Comparison of ENCODE assay signal across 20 cellular contexts in genomic region chr7:157300406-157300770, GRCh38. TPM values are rescaled to one million over a fixed set of nuclear protein-coding genes. Genes with fewer than 3 reads are reported as not detected.
DNase-seq lines count a peak whose midpoint lies in the region; ATAC-seq, FAIRE-seq and TF ChIP-seq lines count a peak whose summit lies in the region.
"Had no signal": no experiment of that assay in that cellular context is flagged by ENCODE, and none has a peak within 500 bp of the region (broad histone marks: within the 10 kb centered on the region; RNA-seq: fewer than 3 reads in every experiment).

No MANE protein-coding gene starts in this region.

- WGBS in heart right ventricle, 2 donors = 62 to 66% methylated on average over 22 of the region's 22 CpGs
- 66 to 73% methylated on average over 22 of the region's 22 CpGs for WGBS in pancreas, 2 donors

- H3K27me3 ChIP-seq in heart right ventricle (peaks cover 0 to 2% (median 0%) of the 10 kb centered on the region in 7 donors), keratinocyte (ENCODE audit: control insufficient read depth, extremely low read depth, insufficient read depth, low read length) (no peaks in the 10 kb centered on the region), pancreas (no peaks in the 10 kb centered on the region)
- H3K27me3 ChIP-seq: upper lobe of left lung had no signal

- H3K36me3 ChIP-seq in heart right ventricle (no peaks in the 10 kb centered on the region), keratinocyte (ENCODE audit: control insufficient read depth in 2 of 2, extremely low read depth in 1 of 2, insufficient read depth in 2 of 2, low read length in 2 of 2) (no peaks in the 10 kb centered on the region), pancreas (no peaks in the 10 kb centered on the region)
- H3K36me3 ChIP-seq: upper lobe of left lung, WERI-Rb-1 had no signal

- H3K9me3 Mint-ChIP-seq in stimulated activated memory B cell treated with anti-CD40 and anti-IgM and Interleukin-4, amounts not matched to agents 10 μg/mL and 1 μg/mL and 100 μg/mL, for 72 hours = peaks cover 7% of the 10 kb centered on the region
- H3K9me3 Mint-ChIP-seq: activated naive CD8-positive, alpha-beta T cell treated with anti-CD3 and anti-CD28 coated beads for 36 hours had no signal

- H3K79me2 ChIP-seq in keratinocyte (ENCODE audit: control insufficient read depth, insufficient read depth, low read length) = no peaks in the 10 kb centered on the region

- H3K4me3 Mint-ChIP-seq in T-helper 17 cell = no peak overlapping the region
- H3K4me3 Mint-ChIP-seq in stimulated activated memory B cell treated with anti-CD40 and anti-IgM and Interleukin-4, amounts not matched to agents 10 μg/mL and 1 μg/mL and 100 μg/mL, for 72 hours = no peak overlapping the region
- H3K4me3 Mint-ChIP-seq: activated CD8-positive, alpha-beta T cell treated with anti-CD3 and anti-CD28 coated beads, Interleukin-2, amount 10 ng/mL, durations not matched to agents 7 days and 5 days; activated naive CD8-positive, alpha-beta T cell treated with anti-CD3 and anti-CD28 coated beads for 36 hours; brain; nephron; stimulated activated naive CD8-positive, alpha-beta T cell treated with anti-CD3 and anti-CD28 coated beads, Interleukin-15, amount 100 ng/mL, for 72 hours had no signal

- H3K9me3 ChIP-seq in heart right ventricle (no peaks in the 10 kb centered on the region), T-helper 17 cell (ENCODE audit: control insufficient read depth, low read length, poor library complexity, severe bottlenecking) (no peaks in the 10 kb centered on the region), keratinocyte (ENCODE audit: control insufficient read depth, low read depth, low read length) (no peaks in the 10 kb centered on the region), pancreas (no peaks in the 10 kb centered on the region)
- H3K9me3 ChIP-seq: upper lobe of left lung had no signal

- peak overlapping the region; percentile 97 for H3K27ac Mint-ChIP-seq in T-helper 17 cell
- peak overlapping the region; percentile 88 for H3K27ac Mint-ChIP-seq in stimulated activated memory B cell treated with anti-CD40 and anti-IgM and Interleukin-4, amounts not matched to agents 10 μg/mL and 1 μg/mL and 100 μg/mL, for 72 hours
- H3K27ac Mint-ChIP-seq: activated naive CD8-positive, alpha-beta T cell treated with anti-CD3 and anti-CD28 coated beads for 36 hours; brain; nephron had no signal

- no peaks in the 10 kb centered on the region for H3K9me1 ChIP-seq in keratinocyte (ENCODE audit: control insufficient read depth, extremely low read depth, insufficient read depth, low read length)

- H3K4me2 ChIP-seq in keratinocyte (ENCODE audit: control insufficient read depth, extremely low read depth, insufficient read depth, low read depth, low read length) = peak overlapping the region; percentile 40

- no peak for TF ChIP-seq CTCF in heart right ventricle (IDR thresholded peaks at IDR 0.05)
- TF ChIP-seq CTCF in keratinocyte (optimal IDR thresholded peaks at IDR 0.05 in 1 of 3, IDR thresholded peaks at IDR 0.05 in 1 of 3, conservative IDR thresholded peaks at IDR 0.05 in 1 of 3; ENCODE audit: extremely low read depth in 1 of 3, insufficient read depth in 2 of 3, low read length in 3 of 3) = no peak
- no peak for TF ChIP-seq CTCF in pancreas (IDR thresholded peaks at IDR 0.05)

- intact Hi-C loops in heart right ventricle (cut with DNase I) (no loop called here), Right ventricle myocardium superior (cut with DNase I) (no loop called here), pancreas (cut with DNase I) (no loop called here)

- H3K36me3 Mint-ChIP-seq in T-helper 17 cell (ENCODE audit: low read depth) = no peaks in the 10 kb centered on the region
- no peaks in the 10 kb centered on the region for H3K36me3 Mint-ChIP-seq in stimulated activated memory B cell treated with anti-CD40 and anti-IgM and Interleukin-4, amounts not matched to agents 10 μg/mL and 1 μg/mL and 100 μg/mL, for 72 hours
- H3K36me3 Mint-ChIP-seq: activated naive CD8-positive, alpha-beta T cell treated with anti-CD3 and anti-CD28 coated beads for 36 hours; brain had no signal

- ATAC-seq in heart right ventricle = peak in 4 of 8 donors; percentile 18 to 45 (median 40)
- no peak for ATAC-seq in Right ventricle myocardium superior (ENCODE audit: poor library complexity)
- ATAC-seq in T-helper 17 cell = no peak
- ATAC-seq in stimulated activated memory B cell treated with anti-CD40 and anti-IgM and Interleukin-4, amounts not matched to agents 10 μg/mL and 1 μg/mL and 100 μg/mL, for 72 hours = no peak
- ATAC-seq in pancreas = no peak
- ATAC-seq in GM21423 (IDR thresholded peaks at IDR 0.05; ENCODE audit: unreplicated experiment) = no peak

- H3K4me1 ChIP-seq in heart right ventricle (peaks cover 0 to 30% (median 0%) of the 10 kb centered on the region in 9 donors), keratinocyte (ENCODE audit: control insufficient read depth, extremely low read depth, insufficient read depth, low read length) (peaks cover 19% of the 10 kb centered on the region), pancreas (no peaks in the 10 kb centered on the region)

- FAIRE-seq in keratinocyte (lab: Jason Lieb, UNC) = no peak
- no peak for FAIRE-seq in pancreas (lab: Jason Lieb, UNC)
- no peak for FAIRE-seq in GM19239 (lab: Jason Lieb, UNC)

- H3K27ac ChIP-seq in heart right ventricle = peak overlapping the region in 1 of 10 donors; percentile 26
- peak overlapping the region; percentile 67 for H3K27ac ChIP-seq in keratinocyte (ENCODE audit: control insufficient read depth, insufficient read depth, low read length)
- H3K27ac ChIP-seq in pancreas = no peak overlapping the region
- H3K27ac ChIP-seq: upper lobe of left lung, WERI-Rb-1 had no signal

- H3K9ac ChIP-seq in keratinocyte (ENCODE audit: control insufficient read depth, extremely low read depth, insufficient read depth, low read length) = no peak overlapping the region

- H4K20me1 ChIP-seq in keratinocyte (ENCODE audit: control insufficient read depth, extremely low read depth, insufficient read depth, low read length) = no peaks in the 10 kb centered on the region

- H3K4me3 ChIP-seq in heart right ventricle (peak overlapping the region in 7 of 10 donors; percentile 13 to 31 (median 20)), keratinocyte (ENCODE audit: control insufficient read depth in 2 of 3, extremely low read depth in 1 of 3, insufficient read depth in 2 of 3, low read depth in 1 of 3, low read length in 3 of 3) (no peak overlapping the region), pancreas (no peak overlapping the region)
- H3K4me3 ChIP-seq: lung, upper lobe of left lung had no signal

- peaks cover 39% of the 10 kb centered on the region for H3K4me1 Mint-ChIP-seq in T-helper 17 cell
- peaks cover 51% of the 10 kb centered on the region for H3K4me1 Mint-ChIP-seq in stimulated activated memory B cell treated with anti-CD40 and anti-IgM and Interleukin-4, amounts not matched to agents 10 μg/mL and 1 μg/mL and 100 μg/mL, for 72 hours
- H3K4me1 Mint-ChIP-seq: brain, nephron had no signal

- no peaks in the 10 kb centered on the region for H3K27me3 Mint-ChIP-seq in T-helper 17 cell
- peaks cover 39% of the 10 kb centered on the region for H3K27me3 Mint-ChIP-seq in stimulated activated memory B cell treated with anti-CD40 and anti-IgM and Interleukin-4, amounts not matched to agents 10 μg/mL and 1 μg/mL and 100 μg/mL, for 72 hours
- H3K27me3 Mint-ChIP-seq: stimulated activated naive CD8-positive, alpha-beta T cell treated with anti-CD3 and anti-CD28 coated beads, Interleukin-15, amount 100 ng/mL, for 72 hours had no signal

- dilution Hi-C loops in keratinocyte (cut with MboI; ENCODE audit: extremely low pct_ligation_motif_present, low sequenced_read_pairs) = no loop called here

- DNase-seq in heart right ventricle (no peak), Right ventricle myocardium superior (no peak), T-helper 17 cell (no peak), keratinocyte (ENCODE audit: low read depth, low spot score) (no peak), pancreas (no peak), GM19239 (ENCODE audit: insufficient read length, low spot score) (no peak)
- DNase-seq: activated naive CD8-positive, alpha-beta T cell treated with anti-CD3 and anti-CD28 coated beads for 36 hours; HCEC 1CT; KG1; NCI-H1092; NCI-H2081; WERI-Rb-1 had no signal

- peak overlapping the region; percentile 27 for H2AFZ ChIP-seq in keratinocyte (ENCODE audit: control insufficient read depth, low read length)

RNA-seq across cellular contexts. Expression of gene DNAJB6, which starts 36.4 kb away (rescaled TPM):
- total RNA-seq in heart right ventricle (100 to 1,000 TPM; 144 to 200 (median 188) TPM), Right ventricle myocardium superior (191 TPM), T-helper 17 cell (100 to 1,000 TPM; 266 to 278 TPM), pancreas (10 to 100 TPM; 23.0 to 49.4 (median 28.2) TPM)
- polyA plus RNA-seq in heart right ventricle (100 to 1,000 TPM; 114 to 117 TPM), keratinocyte (76.8 to 163 TPM (median 152 TPM) in 3 replicates), pancreas (10 to 100 TPM; 34.6 to 47.9 TPM)
- 296 TPM for polyA plus RNA-seq in keratinocyte (2011; ENCODE audit: low read depth)
- polyA plus RNA-seq in keratinocyte (2011; cell fraction: cytosol; rRNA removed) = 119 and 167 TPM in 2 replicates
- 115 and 161 TPM in 2 replicates for polyA plus RNA-seq in keratinocyte (2011; cell fraction: nucleus; rRNA removed)
- polyA plus RNA-seq in keratinocyte (2012; ENCODE audit: low replicate concordance) = 190 TPM in 2 replicates
- 26.5 to 60.8 TPM (median 29.4 TPM) in 3 replicates for polyA minus RNA-seq in keratinocyte
- polyA minus RNA-seq in keratinocyte (2011; cell fraction: cytosol; rRNA and poly(A)+ RNA removed) = 69.4 TPM
- 49.7 and 85.1 TPM in 2 replicates for polyA minus RNA-seq in keratinocyte (2011; cell fraction: nucleus; rRNA and poly(A)+ RNA removed)

Comparison
In these comparisons a context has a peak if more than half of its experiments do, and no peak if none do; other contexts are left out.
1. H3K4me3 ChIP-seq: peak in heart right ventricle (7 of 10); none in keratinocyte (0 of 3) and pancreas (0 of 4).